Comparison of ENCODE assay signal across 1 cellular context in genomic region chr14:105153331-105153731, GRCh38.
TF ChIP-seq lines count a peak whose summit lies in the region.

No MANE protein-coding gene starts in this region.

TF ChIP-seq in H1, 55 proteins besides CTCF, POLR2A, EP300 and RAD21 (continued from another document):
- no peak for TF ChIP-seq SP1 (IDR thresholded peaks at IDR 0.05; ENCODE audit: low read depth, low read length)
- TF ChIP-seq RXRA (IDR thresholded peaks at IDR 0.05; ENCODE audit: insufficient read depth, low read depth, low read length) = no peak
- no peak for TF ChIP-seq RBBP5 (IDR thresholded peaks at IDR 0.05; ENCODE audit: borderline replicate concordance, low read depth, low read length)
- no peak for TF ChIP-seq GTF2F1 (IDR thresholded peaks at IDR 0.05; ENCODE audit: borderline replicate concordance, low read depth, low read length)
- TF ChIP-seq TCF12 (IDR thresholded peaks at IDR 0.05; ENCODE audit: low read depth, low read length) = no peak
- no peak for TF ChIP-seq CHD1 (IDR thresholded peaks at IDR 0.05; ENCODE audit: low read depth, low read length)
- no peak for TF ChIP-seq RNF2 (IDR thresholded peaks at IDR 0.05; ENCODE audit: borderline replicate concordance, low read depth, low read length, missing control alignments, poor library complexity, severe bottlenecking)
